ENCODE assay signal across 27 cellular contexts in genomic region chr16:65817799-65818198, GRCh38.
"Had no signal": no experiment of that assay in that cellular context is flagged by ENCODE, and none has a peak within 500 bp of the region (broad histone marks: within the 10 kb centered on the region; RNA-seq: fewer than 3 reads in every experiment).

No MANE protein-coding gene starts in this region.

- H3K27ac Mint-ChIP-seq: activated CD4-positive, alpha-beta memory T cell treated with anti-CD3 and anti-CD28 coated beads, Interleukin-2, amount 10 ng/mL, durations not matched to agents 7 days and 5 days; activated CD4-positive, alpha-beta T cell treated with anti-CD3 and anti-CD28 coated beads, Interleukin-2, amount 10 ng/mL, durations not matched to agents 7 days and 5 days; activated naive CD4-positive, alpha-beta T cell treated with anti-CD3 and anti-CD28 coated beads, Interleukin-2, amount 10 ng/mL, durations not matched to agents 7 days and 5 days; activated naive CD4-positive, alpha-beta T cell treated with anti-CD3 and anti-CD28 coated beads, Interleukin-2, amount 50 U/mL, for 72 hours; activated naive CD8-positive, alpha-beta T cell treated with anti-CD3 and anti-CD28 coated beads, Interleukin-2, amount 10 ng/mL, durations not matched to agents 7 days and 5 days; activated T-cell treated with anti-CD3 and anti-CD28 coated beads, Interleukin-2, amount 50 U/mL, for 24 hours; activated T-cell treated with anti-CD3 and anti-CD28 coated beads, Interleukin-2, amount 50 U/mL, for 72 hours; dendritic cell treated with granulocyte-macrophage colony-stimulating factor and Interleukin-4, amounts not matched to agents 40 ng/mL and 50 ng/mL, for 4 days had no signal

- H3K4me3 Mint-ChIP-seq: activated CD4-positive, alpha-beta memory T cell treated with anti-CD3 and anti-CD28 coated beads, Interleukin-2, amount 10 ng/mL, durations not matched to agents 7 days and 5 days; activated CD4-positive, alpha-beta T cell treated with anti-CD3 and anti-CD28 coated beads, Interleukin-2, amount 10 ng/mL, durations not matched to agents 7 days and 5 days; activated naive CD4-positive, alpha-beta T cell treated with anti-CD3 and anti-CD28 coated beads, Interleukin-2, amount 10 ng/mL, durations not matched to agents 7 days and 5 days; activated naive CD8-positive, alpha-beta T cell treated with anti-CD3 and anti-CD28 coated beads, Interleukin-2, amount 10 ng/mL, durations not matched to agents 7 days and 5 days; activated T-cell treated with anti-CD3 and anti-CD28 coated beads, Interleukin-2, amount 50 U/mL, for 24 hours; activated T-cell treated with anti-CD3 and anti-CD28 coated beads, Interleukin-2, amount 50 U/mL, for 72 hours; central memory CD8-positive, alpha-beta T cell; dendritic cell treated with granulocyte-macrophage colony-stimulating factor and Interleukin-4, amounts not matched to agents 40 ng/mL and 50 ng/mL, for 4 days had no signal

- H3K4me1 ChIP-seq: gastroesophageal sphincter had no signal

- H3K27me3 Mint-ChIP-seq: activated CD4-positive, alpha-beta memory T cell treated with anti-CD3 and anti-CD28 coated beads, Interleukin-2, amount 10 ng/mL, durations not matched to agents 7 days and 5 days; activated CD4-positive, alpha-beta T cell treated with anti-CD3 and anti-CD28 coated beads, Interleukin-2, amount 10 ng/mL, durations not matched to agents 7 days and 5 days; activated naive CD4-positive, alpha-beta T cell treated with anti-CD3 and anti-CD28 coated beads, Interleukin-2, amount 10 ng/mL, durations not matched to agents 7 days and 5 days; activated naive CD8-positive, alpha-beta T cell treated with anti-CD3 and anti-CD28 coated beads, Interleukin-2, amount 10 ng/mL, durations not matched to agents 7 days and 5 days; activated T-cell treated with anti-CD3 and anti-CD28 coated beads, Interleukin-2, amount 50 U/mL, for 24 hours; central memory CD8-positive, alpha-beta T cell; dendritic cell treated with granulocyte-macrophage colony-stimulating factor and Interleukin-4, amounts not matched to agents 40 ng/mL and 50 ng/mL, for 4 days had no signal

- FAIRE-seq: astrocyte, bronchial epithelial cell had no signal

- H3K36me3 ChIP-seq: brain microvascular endothelial cell, esophagus squamous epithelium, gastroesophageal sphincter had no signal

- H3K4me3 ChIP-seq: coronary artery, dorsolateral prefrontal cortex, esophagus squamous epithelium, gastroesophageal sphincter had no signal

- H3K9me3 ChIP-seq: esophagus squamous epithelium had no signal

- DNase-seq: activated CD4-positive, alpha-beta memory T cell treated with anti-CD3 and anti-CD28 coated beads, Interleukin-2, amount 10 ng/mL, durations not matched to agents 7 days and 5 days; activated CD4-positive, alpha-beta T cell treated with anti-CD3 and anti-CD28 coated beads for 1 hour; activated CD4-positive, alpha-beta T cell treated with anti-CD3 and anti-CD28 coated beads for 4 hours; activated CD4-positive, alpha-beta T cell treated with anti-CD3 and anti-CD28 coated beads, Interleukin-2, amount 10 ng/mL, durations not matched to agents 7 days and 5 days; activated CD4-positive, alpha-beta T cell treated with anti-CD3 and anti-CD28 coated beads, Interleukin-2, amount 50 U/mL, for 4 hours; activated CD8-positive, alpha-beta memory T cell treated with anti-CD3 and anti-CD28 coated beads, Interleukin-2, amount 50 U/mL, for 48 hours; activated gamma-delta T cell; activated naive CD4-positive, alpha-beta T cell; activated naive CD4-positive, alpha-beta T cell treated with anti-CD3 and anti-CD28 coated beads, Interleukin-2, amount 10 ng/mL, durations not matched to agents 7 days and 5 days; activated naive CD8-positive, alpha-beta T cell treated with anti-CD3 and anti-CD28 coated beads, Interleukin-2, amount 10 ng/mL, durations not matched to agents 7 days and 5 days; activated T-cell treated with anti-CD3 and anti-CD28 coated beads for 4 hours; activated T-cell treated with anti-CD3 and anti-CD28 coated beads, Interleukin-2, amount 50 U/mL, for 24 hours; activated T-cell treated with anti-CD3 and anti-CD28 coated beads, Interleukin-2, amount 50 U/mL, for 72 hours; brain microvascular endothelial cell; dorsolateral prefrontal cortex; effector memory CD4-positive, alpha-beta T cell; erythroblast; esophagus squamous epithelium; foreskin melanocyte; T-helper 2 cell had no signal

- ATAC-seq: activated naive CD4-positive, alpha-beta T cell treated with anti-CD3 and anti-CD28 coated beads, Interleukin-2, amount 50 U/mL, for 72 hours; activated T-cell treated with anti-CD3 and anti-CD28 coated beads, Interleukin-2, amount 50 U/mL, for 72 hours; gastroesophageal sphincter had no signal

- H3K9me3 Mint-ChIP-seq: activated CD4-positive, alpha-beta memory T cell treated with anti-CD3 and anti-CD28 coated beads, Interleukin-2, amount 10 ng/mL, durations not matched to agents 7 days and 5 days; activated CD4-positive, alpha-beta T cell treated with anti-CD3 and anti-CD28 coated beads, Interleukin-2, amount 10 ng/mL, durations not matched to agents 7 days and 5 days; activated naive CD4-positive, alpha-beta T cell treated with anti-CD3 and anti-CD28 coated beads, Interleukin-2, amount 10 ng/mL, durations not matched to agents 7 days and 5 days; activated naive CD8-positive, alpha-beta T cell treated with anti-CD3 and anti-CD28 coated beads, Interleukin-2, amount 10 ng/mL, durations not matched to agents 7 days and 5 days; activated T-cell treated with anti-CD3 and anti-CD28 coated beads, Interleukin-2, amount 50 U/mL, for 24 hours; dendritic cell treated with granulocyte-macrophage colony-stimulating factor and Interleukin-4, amounts not matched to agents 40 ng/mL and 50 ng/mL, for 4 days had no signal

- H3K4me1 Mint-ChIP-seq: activated CD4-positive, alpha-beta memory T cell treated with anti-CD3 and anti-CD28 coated beads, Interleukin-2, amount 10 ng/mL, durations not matched to agents 7 days and 5 days; activated CD4-positive, alpha-beta T cell treated with anti-CD3 and anti-CD28 coated beads, Interleukin-2, amount 10 ng/mL, durations not matched to agents 7 days and 5 days; activated naive CD4-positive, alpha-beta T cell treated with anti-CD3 and anti-CD28 coated beads, Interleukin-2, amount 10 ng/mL, durations not matched to agents 7 days and 5 days; activated naive CD8-positive, alpha-beta T cell treated with anti-CD3 and anti-CD28 coated beads, Interleukin-2, amount 10 ng/mL, durations not matched to agents 7 days and 5 days; central memory CD8-positive, alpha-beta T cell had no signal

- H3K27ac ChIP-seq: brain microvascular endothelial cell, coronary artery, dorsolateral prefrontal cortex, esophagus squamous epithelium, gastroesophageal sphincter had no signal

- H3K36me3 Mint-ChIP-seq: activated naive CD4-positive, alpha-beta T cell treated with anti-CD3 and anti-CD28 coated beads, Interleukin-2, amount 10 ng/mL, durations not matched to agents 7 days and 5 days; activated naive CD4-positive, alpha-beta T cell treated with anti-CD3 and anti-CD28 coated beads, Interleukin-2, amount 50 U/mL, for 72 hours; activated naive CD8-positive, alpha-beta T cell treated with anti-CD3 and anti-CD28 coated beads, Interleukin-2, amount 10 ng/mL, durations not matched to agents 7 days and 5 days had no signal

- H3K27me3 ChIP-seq: brain microvascular endothelial cell, esophagus squamous epithelium, gastroesophageal sphincter had no signal
